8 cellular contexts compared by ENCODE assay signal in the genomic region with DNA sequence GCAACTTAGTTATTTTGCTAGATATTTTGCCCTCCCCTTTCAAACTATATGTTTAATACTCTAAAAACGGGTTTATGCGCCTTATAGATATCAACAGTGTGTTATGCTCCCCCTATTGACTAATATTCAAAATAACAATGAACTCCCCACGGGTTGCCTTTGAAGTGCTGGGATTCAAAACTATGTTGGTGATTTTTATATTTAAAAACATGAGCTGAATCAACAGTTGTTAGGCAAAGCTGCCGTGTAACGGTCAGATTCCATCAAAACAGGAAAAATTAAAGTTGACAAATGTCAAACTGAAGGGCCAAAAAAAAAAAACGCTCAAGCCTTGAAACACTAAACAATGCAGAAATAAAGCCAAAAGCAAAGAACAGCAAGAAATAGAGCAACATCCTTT. TPM values are rescaled to one million over a fixed set of nuclear protein-coding genes. Genes with fewer than 3 reads are reported as not detected.
A peak's percentile ranks its signal among the peaks of the same experiment; 100 is the strongest.
DNase-seq lines count a peak whose midpoint lies in the region; ATAC-seq and TF ChIP-seq lines count a peak whose summit lies in the region.

No MANE protein-coding gene starts in this region.

- no peak overlapping the region for H3K4me2 ChIP-seq in Loucy (ENCODE audit: low read depth, low read length, poor library complexity, severe bottlenecking)

- H3F3A ChIP-seq in Loucy (ENCODE audit: low read depth) = no peaks in the 10 kb centered on the region

- H4K20me1 ChIP-seq in Loucy (ENCODE audit: insufficient read depth, low read length, poor library complexity, severe bottlenecking) = no peaks in the 10 kb centered on the region

- no peak overlapping the region for H3K4me3 ChIP-seq in Loucy (ENCODE audit: low read length, poor library complexity, severe bottlenecking)

- no peaks in the 10 kb centered on the region for H3K36me3 ChIP-seq in Loucy (ENCODE audit: insufficient read depth, low read length)

- no peak overlapping the region for H2AFZ ChIP-seq in Loucy (ENCODE audit: low read length)

- H3K4me1 ChIP-seq in Loucy (ENCODE audit: insufficient read depth, low read length, poor library complexity, severe bottlenecking) = peaks cover 19% of the 10 kb centered on the region

- no peak for ATAC-seq in GM21528 (IDR thresholded peaks at IDR 0.05; ENCODE audit: low FRiP score, unreplicated experiment)
- no peak for ATAC-seq in stimulated activated naive CD8-positive, alpha-beta T cell treated with anti-CD3 and anti-CD28 coated beads, Interleukin-15, Interleukin-2, amounts not matched to agents 100 U/mL and 50 U/mL, for 24 hours
- no peak for ATAC-seq in GM19324 (IDR thresholded peaks at IDR 0.05; ENCODE audit: low FRiP score, unreplicated experiment)

- peak overlapping the region in 4 of 5 experiments; percentile 23 to 86 (median 58) for H3K27ac Mint-ChIP-seq in brain

- peaks cover 30% of the 10 kb centered on the region for H3K27me3 ChIP-seq in Loucy (ENCODE audit: insufficient read depth, low read length, poor library complexity, severe bottlenecking)

- TF ChIP-seq CTCF in Loucy (conservative IDR thresholded peaks at IDR 0.05; ENCODE audit: low read length) = peak; percentile 77
- TF ChIP-seq CTCF in brain (conservative IDR thresholded peaks at IDR 0.05) = peak; percentile 46 to 58

- H3K36me3 Mint-ChIP-seq in brain = no peaks in the 10 kb centered on the region

- H3K9ac ChIP-seq in Loucy (ENCODE audit: low read depth, low read length, poor library complexity, severe bottlenecking) = no peak overlapping the region

- DNase-seq in DMS53 treated with DMSO at 0.1 percent for 48 hours (lab: John Stamatoyannopoulos, UW; ENCODE audit: unreplicated experiment) = peak; percentile 43
- DNase-seq in midbrain (lab: John Stamatoyannopoulos, UW) = peak; percentile 9
- DNase-seq in NCI-H1436 treated with DMSO at 0.1 percent for 48 hours (lab: John Stamatoyannopoulos, UW) = no peak
- DNase-seq in stimulated activated naive CD8-positive, alpha-beta T cell treated with anti-CD3 and anti-CD28 coated beads, Interleukin-15, Interleukin-2, amounts not matched to agents 100 U/mL and 50 U/mL, for 24 hours = no peak

- H3K4me1 Mint-ChIP-seq in brain = peaks cover 33% of the 10 kb centered on the region

- no peaks in the 10 kb centered on the region for H3K9me2 ChIP-seq in Loucy (replicated peaks; ENCODE audit: low read depth, low read length)

- peak overlapping the region; percentile 64 to 98 (median 83) for H3K4me3 Mint-ChIP-seq in brain

- peaks cover 33% of the 10 kb centered on the region for H3K27me3 Mint-ChIP-seq in brain

- no peaks in the 10 kb centered on the region for H3K9me3 ChIP-seq in Loucy (ENCODE audit: insufficient read depth, low read depth, low read length)

- peaks cover 0 to 4% (median 0%) of the 10 kb centered on the region in 5 experiments for H3K9me3 Mint-ChIP-seq in brain

- no peaks in the 10 kb centered on the region for H3K79me2 ChIP-seq in Loucy (ENCODE audit: insufficient read depth, low read length)

RNA-seq across cellular contexts. Expression of a gene that starts 2.5 kb away (rescaled TPM):
- polyA plus RNA-seq in brain (ENCODE audit: insufficient read depth, low read depth, low replicate concordance) = 4.0 TPM

Comparison
In these comparisons a context has a peak if more than half of its experiments do, and no peak if none do; other contexts are left out.
1. DNase-seq: peak in DMS53 treated with DMSO at 0.1 percent for 48 hours (single experiment) and midbrain (single experiment); none in NCI-H1436 treated with DMSO at 0.1 percent for 48 hours (single experiment) and stimulated activated naive CD8-positive, alpha-beta T cell treated with anti-CD3 and anti-CD28 coated beads, Interleukin-15, Interleukin-2, amounts not matched to agents 100 U/mL and 50 U/mL, for 24 hours (single experiment).